In genomic region chr1:18640228-18641004, GRCh38 we compare ENCODE assay signal across 23 cellular contexts. TPM values are rescaled to one million over a fixed set of nuclear protein-coding genes. Genes with fewer than 3 reads are reported as not detected.
A peak's percentile ranks its signal among the peaks of the same experiment; 100 is the strongest.
DNase-seq lines count a peak whose midpoint lies in the region; ATAC-seq and TF ChIP-seq lines count a peak whose summit lies in the region.
"Had no signal": no experiment of that assay in that cellular context is flagged by ENCODE, and none has a peak within 500 bp of the region (broad histone marks: within the 10 kb centered on the region; RNA-seq: fewer than 3 reads in every experiment).

No MANE protein-coding gene starts in this region.

- H3K27ac Mint-ChIP-seq in GM23338 (no peak overlapping the region), nephron progenitor cell (no peak overlapping the region), progenitor cell of endocrine pancreas (no peak overlapping the region)
- H3K27ac Mint-ChIP-seq: activated CD4-positive, alpha-beta memory T cell treated with anti-CD3 and anti-CD28 coated beads, Interleukin-2, amount 10 ng/mL, durations not matched to agents 7 days and 5 days; effector memory CD8-positive, alpha-beta T cell; HFFc6; stimulated activated naive CD8-positive, alpha-beta T cell treated with anti-CD3 and anti-CD28 coated beads, Interleukin-15, Interleukin-2, amounts not matched to agents 100 ng/mL and 50 ng/mL, for 24 hours had no signal

- no peak for TF ChIP-seq CTCF in GM23338 (conservative IDR thresholded peaks at IDR 0.05; ENCODE audit: low read depth in 2 of 2)
- no peak for TF ChIP-seq CTCF in nephron progenitor cell (IDR thresholded peaks at IDR 0.05)
- TF ChIP-seq CTCF in progenitor cell of endocrine pancreas (IDR thresholded peaks at IDR 0.05; ENCODE audit: unreplicated experiment), result no peak

- H3K27ac ChIP-seq in GM23338 (ENCODE audit: low read depth), result no peak overlapping the region
- peak overlapping the region; percentile 86 for H3K27ac ChIP-seq in SK-N-MC
- H3K27ac ChIP-seq: heart left ventricle, neutrophil, PC-9, right atrium auricular region had no signal

- H3K9me3 Mint-ChIP-seq in GM23338 (no peaks in the 10 kb centered on the region; the same call in none of the 3 replicates), nephron progenitor cell (no peaks in the 10 kb centered on the region), progenitor cell of endocrine pancreas (ENCODE audit: low read depth) (no peaks in the 10 kb centered on the region)
- H3K9me3 Mint-ChIP-seq: activated CD4-positive, alpha-beta memory T cell treated with anti-CD3 and anti-CD28 coated beads, Interleukin-2, amount 10 ng/mL, durations not matched to agents 7 days and 5 days; central memory CD8-positive, alpha-beta T cell; effector memory CD8-positive, alpha-beta T cell; HFFc6; stimulated activated naive CD8-positive, alpha-beta T cell treated with anti-CD3 and anti-CD28 coated beads, Interleukin-15, Interleukin-2, amounts not matched to agents 100 ng/mL and 50 ng/mL, for 24 hours had no signal

- H3K27me3 Mint-ChIP-seq in GM23338 (ENCODE audit: insufficient read depth, low read depth, poor library complexity) (peaks cover 99% of the 10 kb centered on the region), nephron progenitor cell (ENCODE audit: low read depth, poor library complexity) (peaks cover 100% of the 10 kb centered on the region), progenitor cell of endocrine pancreas (peaks cover 94% of the 10 kb centered on the region)

- H3K9me2 ChIP-seq in GM23338 (ENCODE audit: insufficient read depth), result no peaks in the 10 kb centered on the region

- no peaks in the 10 kb centered on the region for H3K9me3 ChIP-seq in SK-N-MC (ENCODE audit: low read depth, low read length)
- H3K9me3 ChIP-seq: BE2C, heart left ventricle, neutrophil, right atrium auricular region had no signal

- peak overlapping the region; percentile 77 for H3K4me2 ChIP-seq in GM23338
- H3K4me2 ChIP-seq: PC-9 had no signal

- H3K36me3 Mint-ChIP-seq in GM23338 (ENCODE audit: low read depth), result no peaks in the 10 kb centered on the region; the same call in 2 of the 3 replicates
- no peaks in the 10 kb centered on the region for H3K36me3 Mint-ChIP-seq in nephron progenitor cell (ENCODE audit: low read depth)
- no peaks in the 10 kb centered on the region for H3K36me3 Mint-ChIP-seq in progenitor cell of endocrine pancreas (ENCODE audit: insufficient read depth)

- H2AFZ ChIP-seq in GM23338, result no peak overlapping the region
- H2AFZ ChIP-seq: PC-9 had no signal

- H3F3A ChIP-seq in GM23338 (replicated peaks; ENCODE audit: low read depth), result peaks cover 55% of the 10 kb centered on the region

- peak overlapping the region; percentile 46 for H3K9ac ChIP-seq in SK-N-MC (ENCODE audit: insufficient read length)

- peak overlapping the region; percentile 50 for H3K4me3 ChIP-seq in GM23338
- H3K4me3 ChIP-seq in SK-N-MC, result peak overlapping the region; percentile 79
- H3K4me3 ChIP-seq: heart left ventricle, PC-9, right atrium auricular region had no signal

- H3K4me1 ChIP-seq in GM23338 (ENCODE audit: insufficient read depth), result peaks cover 80% of the 10 kb centered on the region
- H3K4me1 ChIP-seq: BE2C had no signal

- peak; percentile 4 for ATAC-seq in GM23338
- no peak for ATAC-seq in HG02623 (IDR thresholded peaks at IDR 0.05; ENCODE audit: unreplicated experiment)
- ATAC-seq in HG02678 (IDR thresholded peaks at IDR 0.05; ENCODE audit: unreplicated experiment), result no peak
- ATAC-seq: effector memory CD8-positive, alpha-beta T cell; heart left ventricle had no signal

- no peaks in the 10 kb centered on the region; the same call in 1 of the 2 replicates for H3K36me3 ChIP-seq in GM23338 (ENCODE audit: insufficient read depth)
- peaks cover 41% of the 10 kb centered on the region for H3K36me3 ChIP-seq in SK-N-MC (ENCODE audit: insufficient read depth, low read length)
- H3K36me3 ChIP-seq: BE2C, heart left ventricle, neutrophil, right atrium auricular region had no signal

- no peaks in the 10 kb centered on the region for H3K79me2 ChIP-seq in GM23338 (replicated peaks; ENCODE audit: insufficient read depth)

- peaks cover 100% of the 10 kb centered on the region for H3K27me3 ChIP-seq in GM23338 (ENCODE audit: insufficient read depth)

- H3K4me1 Mint-ChIP-seq in GM23338, result peaks cover 72% of the 10 kb centered on the region
- H3K4me1 Mint-ChIP-seq in nephron progenitor cell, result peaks cover 75% of the 10 kb centered on the region
- peaks cover 11% of the 10 kb centered on the region for H3K4me1 Mint-ChIP-seq in progenitor cell of endocrine pancreas (ENCODE audit: low read depth)

- peaks cover 29% of the 10 kb centered on the region for H4K20me1 ChIP-seq in GM23338 (replicated peaks; ENCODE audit: insufficient read depth)

- H3K4me3 Mint-ChIP-seq in GM23338 (peak overlapping the region; percentile 68), nephron progenitor cell (peak overlapping the region; percentile 54), progenitor cell of endocrine pancreas (ENCODE audit: low read depth) (no peak overlapping the region)
- H3K4me3 Mint-ChIP-seq: activated CD4-positive, alpha-beta memory T cell treated with anti-CD3 and anti-CD28 coated beads, Interleukin-2, amount 10 ng/mL, durations not matched to agents 7 days and 5 days; central memory CD8-positive, alpha-beta T cell; effector memory CD8-positive, alpha-beta T cell; HFFc6; stimulated activated naive CD8-positive, alpha-beta T cell treated with anti-CD3 and anti-CD28 coated beads, Interleukin-15, Interleukin-2, amounts not matched to agents 100 ng/mL and 50 ng/mL, for 24 hours had no signal

- peak; percentile 30 for DNase-seq in ELF-1 (ENCODE audit: low read depth, low spot score)
- DNase-seq in GM23338 (ENCODE audit: low spot score), result peak; percentile 78
- DNase-seq in SK-N-MC (ENCODE audit: low read depth, low spot score), result no peak
- no peak for DNase-seq in nephron progenitor cell
- DNase-seq in progenitor cell of endocrine pancreas (ENCODE audit: low spot score, unreplicated experiment), result no peak
- DNase-seq: activated CD4-positive, alpha-beta memory T cell treated with anti-CD3 and anti-CD28 coated beads, Interleukin-2, amount 10 ng/mL, durations not matched to agents 7 days and 5 days; amniotic stem cell; BE2C; DMS 273 treated with DMSO at 0.1 percent for 48 hours; effector memory CD8-positive, alpha-beta T cell; heart left ventricle; HFFc6; kidney; NCI-H2029; PC-9; trophoblast cell had no signal

TF ChIP-seq in GM23338, 12 proteins besides CTCF, POLR2A, EP300 and RAD21:
- TF ChIP-seq CREB1 (CRISPR knock-in tag; IDR thresholded peaks at IDR 0.05; ENCODE audit: low read depth), result 0 out of 2 replicates have a peak, but pooled peaks have one; percentile 12
- TF ChIP-seq EZH2 (IDR thresholded peaks at IDR 0.05; ENCODE audit: low read depth, unreplicated experiment), result peak; percentile 68
- TF ChIP-seq ZNF114 (CRISPR knock-in tag; IDR thresholded peaks at IDR 0.05), result no peak
- TF ChIP-seq STAT1 (IDR thresholded peaks at IDR 0.05; ENCODE audit: unreplicated experiment), result no peak

RNA-seq across cellular contexts. Expression of gene PAX7, which starts 9.8 kb away (rescaled TPM):
- 0.03 TPM in 1 of 2 replicates, not detected in the other for total RNA-seq in GM23338 (2014; rRNA removed; shearing (Covaris generic))
- not detected in 2 replicates for polyA plus RNA-seq in GM23338 (2016; fragmentation: Nextera tagmentation; extraction: Ambion mirVana)
- total RNA-seq in progenitor cell of endocrine pancreas, result not detected in 2 replicates
- total RNA-seq: activated CD4-positive, alpha-beta memory T cell treated with anti-CD3 and anti-CD28 coated beads, Interleukin-2, amount 10 ng/mL, durations not matched to agents 7 days and 5 days; fibroblast of lung; heart left ventricle; HFFc6; kidney; PC-9; right atrium auricular region had no signal
- polyA plus RNA-seq: fibroblast of lung, heart left ventricle had no signal

Comparison
In these comparisons a context has a peak if more than half of its experiments do, and no peak if none do; other contexts are left out.
1. DNase-seq: peak in ELF-1 (single experiment) and GM23338 (single experiment); none in SK-N-MC (single experiment), nephron progenitor cell (single experiment) and progenitor cell of endocrine pancreas (single experiment).